8 cellular contexts compared by ENCODE assay signal in genomic region chr14:52790756-52791203, GRCh38. TPM values are rescaled to one million over a fixed set of nuclear protein-coding genes. Genes with fewer than 3 reads are reported as not detected.
A peak's percentile ranks its signal among the peaks of the same experiment; 100 is the strongest.
DNase-seq lines count a peak whose midpoint lies in the region; ATAC-seq and TF ChIP-seq lines count a peak whose summit lies in the region.

No MANE protein-coding gene starts in this region.

- peaks cover 3% of the 10 kb centered on the region for H3K9me3 Mint-ChIP-seq in activated CD4-positive, alpha-beta T cell treated with anti-CD3 and anti-CD28 coated beads, Interleukin-2, amount 10 ng/mL, durations not matched to agents 7 days and 5 days

- H4K20me1 ChIP-seq in PC-9 (ENCODE audit: insufficient read depth) = peaks cover 8% of the 10 kb centered on the region

- H3K27me3 Mint-ChIP-seq in activated CD4-positive, alpha-beta T cell treated with anti-CD3 and anti-CD28 coated beads, Interleukin-2, amount 10 ng/mL, durations not matched to agents 7 days and 5 days = no peaks in the 10 kb centered on the region

- peaks cover 15% of the 10 kb centered on the region for H3F3A ChIP-seq in PC-9 (ENCODE audit: insufficient read depth, low read depth)

- H3K4me1 ChIP-seq in PC-9 (replicated peaks; ENCODE audit: insufficient read depth) = peaks cover 23% of the 10 kb centered on the region
- H3K4me1 ChIP-seq in psoas muscle = peaks cover 9% of the 10 kb centered on the region

- peak; percentile 1 for ATAC-seq in esophagus mucosa
- no peak for ATAC-seq in psoas muscle

- H3K27ac ChIP-seq in PC-9 = peak overlapping the region; percentile 90
- H3K27ac ChIP-seq in psoas muscle = peak overlapping the region; percentile 87

- H2AFZ ChIP-seq in PC-9 = peak overlapping the region; percentile 91

- H3K79me2 ChIP-seq in PC-9 (ENCODE audit: low read depth) = peaks cover 54% of the 10 kb centered on the region

- no peak for DNase-seq in activated CD4-positive, alpha-beta T cell treated with anti-CD3 and anti-CD28 coated beads, Interleukin-2, amount 10 ng/mL, durations not matched to agents 7 days and 5 days
- DNase-seq in activated CD4-positive, alpha-beta T cell treated with anti-CD3 and anti-CD28 coated beads for 48 hours = no peak
- DNase-seq in PC-9 = no peak
- no peak for DNase-seq in psoas muscle
- DNase-seq in COR-L47 (lab: John Stamatoyannopoulos, UW) = no peak
- no peak for DNase-seq in posterior vena cava (ENCODE audit: low spot score)
- no peak for DNase-seq in NCI-H1436 treated with DMSO at 0.1 percent for 48 hours (lab: John Stamatoyannopoulos, UW)

- H3K9me3 ChIP-seq in PC-9 (ENCODE audit: insufficient read depth, low read depth) (no peaks in the 10 kb centered on the region), psoas muscle (no peaks in the 10 kb centered on the region)

- POLR2A ChIA-PET in activated CD4-positive, alpha-beta T cell treated with anti-CD3 and anti-CD28 coated beads, Interleukin-2, amount 10 ng/mL, durations not matched to agents 7 days and 5 days (lab: Charles Lee) = no interaction called here
- POLR2A ChIA-PET in PC-9 (lab: Charles Lee; ENCODE audit: unreplicated experiment) = interaction anchor here (0.7 kb wide), 2 partner anchors 110 to 1722 kb away, joined by 3 to 4 read pairs; no protein-coding TSS in a partner anchor

- TF ChIP-seq CTCF in PC-9 (conservative IDR thresholded peaks at IDR 0.05) (no peak), psoas muscle (IDR thresholded peaks at IDR 0.05) (no peak)

- CTCF ChIA-PET in activated CD4-positive, alpha-beta T cell treated with anti-CD3 and anti-CD28 coated beads, Interleukin-2, amount 10 ng/mL, durations not matched to agents 7 days and 5 days (lab: Charles Lee) = interaction anchor here (0.7 kb wide), 1 partner anchor 56 kb away, joined by 4 read pairs; no protein-coding TSS in a partner anchor
- CTCF ChIA-PET in PC-9 (lab: Charles Lee) = interaction anchor here (0.6 kb wide), 1 partner anchor 95 kb away, joined by 6 read pairs; no protein-coding TSS in a partner anchor

- peak overlapping the region; percentile 90 for H3K4me3 Mint-ChIP-seq in activated CD4-positive, alpha-beta T cell treated with anti-CD3 and anti-CD28 coated beads, Interleukin-2, amount 10 ng/mL, durations not matched to agents 7 days and 5 days

- TSS peak; percentile 60 for BruUV-seq in PC-9 (replicated peaks; lab: Mats Ljungman, UMichigan)

- H3K27me3 ChIP-seq in PC-9 (ENCODE audit: insufficient read depth, low read depth) (no peaks in the 10 kb centered on the region), psoas muscle (ENCODE audit: insufficient read depth in 3 of 3, low read length in 2 of 3) (no peaks in the 10 kb centered on the region)

- H3K27ac Mint-ChIP-seq in activated CD4-positive, alpha-beta T cell treated with anti-CD3 and anti-CD28 coated beads, Interleukin-2, amount 10 ng/mL, durations not matched to agents 7 days and 5 days = peak overlapping the region; percentile 83

- H3K4me2 ChIP-seq in PC-9 = peak overlapping the region; percentile 88

- H3K36me3 ChIP-seq in PC-9 (ENCODE audit: low read depth) = peaks cover 3% of the 10 kb centered on the region; the same call in 1 of the 2 replicates
- H3K36me3 ChIP-seq in psoas muscle (ENCODE audit: insufficient read depth in 1 of 2, low read depth in 1 of 2) = no peaks in the 10 kb centered on the region

- H3K4me1 Mint-ChIP-seq in activated CD4-positive, alpha-beta T cell treated with anti-CD3 and anti-CD28 coated beads, Interleukin-2, amount 10 ng/mL, durations not matched to agents 7 days and 5 days = peaks cover 27% of the 10 kb centered on the region

- no peaks in the 10 kb centered on the region for H3K9me2 ChIP-seq in PC-9 (ENCODE audit: insufficient read depth)

- H3K4me3 ChIP-seq in PC-9 = peak overlapping the region; percentile 85
- peak overlapping the region; percentile 78 for H3K4me3 ChIP-seq in psoas muscle

- peaks cover 8% of the 10 kb centered on the region for H3K36me3 Mint-ChIP-seq in activated CD4-positive, alpha-beta T cell treated with anti-CD3 and anti-CD28 coated beads, Interleukin-2, amount 10 ng/mL, durations not matched to agents 7 days and 5 days (ENCODE audit: low read depth)

- 2 to 4% (median 4%) methylated on average over 25 of the region's 25 CpGs for WGBS in psoas muscle, 3 donors

- intact Hi-C loops in PC-9 (cut with micrococcal nuclease; ENCODE audit: unreplicated experiment) = loop anchor here (2.0 kb wide), 1 partner anchor 62 kb away; no protein-coding TSS in a partner anchor
- intact Hi-C loops in psoas muscle (cut with DNase I) = loop anchor here in 1 of 2 donors (5.0 kb wide), 1 partner anchor 238 kb away; the partner anchor contains the start of genes GPR137C and TXNDC16
- intact Hi-C loops in posterior vena cava (cut with DNase I) = no loop called here

RNA-seq across cellular contexts. Expression of gene GNPNAT1, which starts 0.6 kb away (rescaled TPM):
- 10 to 100 TPM; 13.3 to 15.8 TPM for total RNA-seq in activated CD4-positive, alpha-beta T cell treated with anti-CD3 and anti-CD28 coated beads, Interleukin-2, amount 10 ng/mL, durations not matched to agents 7 days and 5 days
- total RNA-seq in PC-9 (2021) (43.2 and 45.2 TPM in 2 replicates), esophagus mucosa (18.2 TPM), psoas muscle (10 to 100 TPM in 3 of 4 donors, 1 to 10 TPM in 1; 7.9 to 17.0 (median 15.2) TPM), posterior vena cava (10 to 100 TPM; 18.3 to 34.4 TPM)
- polyA plus RNA-seq in psoas muscle = 10 to 100 TPM; 11.9 to 54.0 (median 27.8) TPM
